In the genomic region with DNA sequence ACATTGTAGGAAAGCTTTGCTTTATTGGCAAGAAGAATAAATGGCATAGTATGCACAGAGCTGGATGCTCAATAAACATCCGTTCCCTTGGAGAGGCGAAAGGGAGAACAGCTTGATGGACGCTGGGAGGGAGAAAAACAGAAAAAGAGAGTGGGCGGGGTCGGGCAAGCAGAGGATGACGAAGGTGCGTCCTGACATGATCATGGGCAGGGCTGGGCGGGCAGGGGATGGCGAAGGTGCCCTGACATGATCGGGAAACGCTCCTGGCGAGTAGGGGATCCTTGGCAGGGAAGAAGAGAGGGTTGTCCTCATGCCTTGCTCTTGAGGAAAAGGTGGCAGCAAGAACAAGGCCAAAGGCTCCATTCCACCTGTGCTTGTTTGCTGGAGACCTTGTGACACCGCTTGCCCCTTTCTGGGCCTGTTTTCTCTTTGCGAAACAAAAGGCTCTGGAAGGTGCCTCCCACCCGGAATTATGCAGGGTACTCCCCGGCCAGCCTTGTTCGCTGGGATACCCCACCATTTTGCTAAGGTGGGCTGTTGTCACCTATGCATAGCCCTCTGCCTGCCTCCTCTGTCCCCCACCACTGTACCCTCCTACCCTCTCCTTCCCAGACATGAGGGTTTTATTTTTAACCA, we compare ENCODE assay signal across 11 cellular contexts. TPM values are rescaled to one million over a fixed set of nuclear protein-coding genes. Genes with fewer than 3 reads are reported as not detected.
DNase-seq lines count a peak whose midpoint lies in the region; ATAC-seq and TF ChIP-seq lines count a peak whose summit lies in the region.
"Had no signal": no experiment of that assay in that cellular context is flagged by ENCODE, and none has a peak within 500 bp of the region (broad histone marks: within the 10 kb centered on the region; RNA-seq: fewer than 3 reads in every experiment).

No MANE protein-coding gene starts in this region.

- H3K36me3 Mint-ChIP-seq in activated naive CD4-positive, alpha-beta T cell treated with anti-CD3 and anti-CD28 coated beads, Interleukin-2, amount 10 ng/mL, durations not matched to agents 7 days and 5 days, result no peaks in the 10 kb centered on the region
- H3K36me3 Mint-ChIP-seq: activated naive CD4-positive, alpha-beta T cell treated with anti-CD3 and anti-CD28 coated beads, Interleukin-2, amount 50 U/mL, for 72 hours had no signal

- ATAC-seq in gastroesophageal sphincter, result no peak
- peak; percentile 55 for ATAC-seq in sciatic nerve
- no peak for ATAC-seq in GM19023 (IDR thresholded peaks at IDR 0.05; ENCODE audit: unreplicated experiment)
- no peak for ATAC-seq in GM19467 (IDR thresholded peaks at IDR 0.05; ENCODE audit: unreplicated experiment)
- no peak for ATAC-seq in HG03095 (IDR thresholded peaks at IDR 0.05; ENCODE audit: unreplicated experiment)
- ATAC-seq: activated naive CD4-positive, alpha-beta T cell treated with anti-CD3 and anti-CD28 coated beads, Interleukin-2, amount 50 U/mL, for 72 hours had no signal

- WGBS in gastroesophageal sphincter (ENCODE audit: low coverage in 1 of 2), 2 donors, result 20 to 66% methylated on average over 1 to 17 of the region's 17 CpGs

- no peaks in the 10 kb centered on the region for H4K20me1 ChIP-seq in BLaER1 treated with 17β-estradiol and CSF1 and Interleukin-3, amounts not matched to agents 10 nM and 100 nM

- peak overlapping the region in 1 of 11 experiments; percentile 9; a peak in 2 of 22 replicates for H3K27ac ChIP-seq in BLaER1 treated with 17β-estradiol and CSF1 and Interleukin-3, amounts not matched to agents 10 nM and 100 nM
- H3K27ac ChIP-seq in gastroesophageal sphincter, result peak overlapping the region in 3 of 4 donors; percentile 12 to 47 (median 44)
- H3K27ac ChIP-seq: testis had no signal

- H3K27ac Mint-ChIP-seq in activated naive CD4-positive, alpha-beta T cell treated with anti-CD3 and anti-CD28 coated beads, Interleukin-2, amount 10 ng/mL, durations not matched to agents 7 days and 5 days, result no peak overlapping the region

- CTCF ChIA-PET in activated naive CD4-positive, alpha-beta T cell treated with anti-CD3 and anti-CD28 coated beads, Interleukin-2, amount 10 ng/mL, durations not matched to agents 7 days and 5 days (lab: Charles Lee), result interaction anchor here (1.8 kb wide), 1 partner anchor 94 kb away, joined by 5 read pairs; no protein-coding TSS in a partner anchor

- no peak overlapping the region for H3K9ac ChIP-seq in BLaER1 treated with 17β-estradiol and CSF1 and Interleukin-3, amounts not matched to agents 10 nM and 100 nM

- peaks cover 24% of the 10 kb centered on the region for H3K4me1 Mint-ChIP-seq in activated naive CD4-positive, alpha-beta T cell treated with anti-CD3 and anti-CD28 coated beads, Interleukin-2, amount 10 ng/mL, durations not matched to agents 7 days and 5 days

- no peak overlapping the region for H3K4me3 ChIP-seq in BLaER1 treated with 17β-estradiol and CSF1 and Interleukin-3, amounts not matched to agents 10 nM and 100 nM
- H3K4me3 ChIP-seq in gastroesophageal sphincter, result no peak overlapping the region
- H3K4me3 ChIP-seq: testis had no signal

- peak overlapping the region; percentile 42 to 73 (median 52); a peak in 21 of 22 replicates for H3K4me2 ChIP-seq in BLaER1 treated with 17β-estradiol and CSF1 and Interleukin-3, amounts not matched to agents 10 nM and 100 nM

- no peaks in the 10 kb centered on the region for H3K36me3 ChIP-seq in BLaER1 treated with 17β-estradiol and CSF1 and Interleukin-3, amounts not matched to agents 10 nM and 100 nM
- H3K36me3 ChIP-seq in gastroesophageal sphincter, result no peaks in the 10 kb centered on the region

- intact Hi-C loops in sciatic nerve (cut with DNase I), result no loop called here

- DNase-seq in NCI-H510A treated with DMSO at 0.1 percent for 48 hours (lab: John Stamatoyannopoulos, UW) (peak; percentile 84), sciatic nerve (ENCODE audit: low spot score) (no peak)
- no peak for DNase-seq in activated naive CD4-positive, alpha-beta T cell treated with anti-CD3 and anti-CD28 coated beads, Interleukin-2, amount 10 ng/mL, durations not matched to agents 7 days and 5 days
- DNase-seq: retina, testis had no signal

- peaks cover 44 to 53% (median 50%) of the 10 kb centered on the region in 10 experiments for H3K4me1 ChIP-seq in BLaER1 treated with 17β-estradiol and CSF1 and Interleukin-3, amounts not matched to agents 10 nM and 100 nM
- H3K4me1 ChIP-seq in gastroesophageal sphincter, result peaks cover 0 to 30% (median 10%) of the 10 kb centered on the region in 3 donors

- H3K4me3 Mint-ChIP-seq in activated naive CD4-positive, alpha-beta T cell treated with anti-CD3 and anti-CD28 coated beads, Interleukin-2, amount 10 ng/mL, durations not matched to agents 7 days and 5 days, result no peak overlapping the region

- no peak for TF ChIP-seq POLR2A in gastroesophageal sphincter (IDR thresholded peaks at IDR 0.05)

- no peaks in the 10 kb centered on the region for H3K27me3 ChIP-seq in BLaER1 treated with 17β-estradiol and CSF1 and Interleukin-3, amounts not matched to agents 10 nM and 100 nM
- H3K27me3 ChIP-seq in gastroesophageal sphincter, result no peaks in the 10 kb centered on the region
- H3K27me3 ChIP-seq: testis had no signal

- H3K9me3 Mint-ChIP-seq in activated naive CD4-positive, alpha-beta T cell treated with anti-CD3 and anti-CD28 coated beads, Interleukin-2, amount 10 ng/mL, durations not matched to agents 7 days and 5 days, result no peaks in the 10 kb centered on the region
- H3K9me3 Mint-ChIP-seq: activated naive CD4-positive, alpha-beta T cell treated with anti-CD3 and anti-CD28 coated beads, Interleukin-2, amount 50 U/mL, for 72 hours had no signal

- no peak for TF ChIP-seq CTCF in gastroesophageal sphincter (IDR thresholded peaks at IDR 0.05)

- H3K9me3 ChIP-seq in BLaER1 treated with 17β-estradiol and CSF1 and Interleukin-3, amounts not matched to agents 10 nM and 100 nM (replicated peaks in 1 of 11), result no peaks in the 10 kb centered on the region
- no peaks in the 10 kb centered on the region for H3K9me3 ChIP-seq in gastroesophageal sphincter
- H3K9me3 ChIP-seq: testis had no signal

- H3K27me3 Mint-ChIP-seq in activated naive CD4-positive, alpha-beta T cell treated with anti-CD3 and anti-CD28 coated beads, Interleukin-2, amount 10 ng/mL, durations not matched to agents 7 days and 5 days, result peaks cover 53% of the 10 kb centered on the region

- TF ChIP-seq EP300 in gastroesophageal sphincter (IDR thresholded peaks at IDR 0.05), result no peak

RNA-seq across cellular contexts. Expression of gene IRF2BPL, which starts 21.1 kb away (rescaled TPM):
- total RNA-seq in gastroesophageal sphincter (10 to 100 TPM; 53.7 to 75.6 (median 59.9) TPM), sciatic nerve (59.6 TPM)
